10 cellular contexts compared by ENCODE assay signal in genomic region chr15:90592144-90592887, GRCh38.
DNase-seq lines count a peak whose midpoint lies in the region; ATAC-seq and TF ChIP-seq lines count a peak whose summit lies in the region.
"Had no signal": no experiment of that assay in that cellular context is flagged by ENCODE, and none has a peak within 500 bp of the region (broad histone marks: within the 10 kb centered on the region; RNA-seq: fewer than 3 reads in every experiment).

No MANE protein-coding gene starts in this region.

- H3K27ac ChIP-seq in SK-N-SH (ENCODE audit: low read depth in 2 of 2, low read length in 1 of 2) = no peak overlapping the region
- peak overlapping the region; percentile 25 for H3K27ac ChIP-seq in psoas muscle

- H3F3A ChIP-seq in SK-N-SH (replicated peaks; ENCODE audit: insufficient read depth) = no peaks in the 10 kb centered on the region

- H3K36me3 ChIP-seq in SK-N-SH (replicated peaks in 1 of 2; ENCODE audit: control insufficient read depth in 1 of 2, insufficient read depth in 2 of 2, low read length in 1 of 2) (peaks cover 0 to 8% of the 10 kb centered on the region in 2 experiments), psoas muscle (ENCODE audit: insufficient read depth in 1 of 2, low read depth in 1 of 2) (no peaks in the 10 kb centered on the region)

- H3K9me3 ChIP-seq in SK-N-SH (no peaks in the 10 kb centered on the region), psoas muscle (no peaks in the 10 kb centered on the region)

- CTCF ChIA-PET in SK-N-SH (lab: Yijun Ruan, JAX) = interaction anchor here (1.3 kb wide), 1 partner anchor 110 kb away, joined by 3 read pairs; no protein-coding TSS in a partner anchor

- DNase-seq in SK-N-SH (no peak), NOMO-1 treated with DMSO at 0.1 percent for 48 hours (lab: John Stamatoyannopoulos, UW; ENCODE audit: unreplicated experiment) (peak; percentile 70), choroid plexus epithelial cell (ENCODE audit: low read depth) (peak; percentile 84), psoas muscle (no peak), GM19240 (ENCODE audit: insufficient read length, low spot score) (no peak)
- no peak for DNase-seq in stimulated activated CD4-positive, alpha-beta T cell treated with anti-CD3 and anti-CD28 coated beads, Interleukin-4, amount 100 ng/mL, for 24 hours
- DNase-seq: 8988T, NCI-H1048 had no signal

- no peaks in the 10 kb centered on the region for H3K9me2 ChIP-seq in SK-N-SH

- H3K4me3 ChIP-seq in SK-N-SH (ENCODE audit: low read depth in 2 of 2, low read length in 1 of 2) = no peak overlapping the region
- no peak overlapping the region for H3K4me3 ChIP-seq in choroid plexus epithelial cell (ENCODE audit: low read depth, low read length)
- no peak overlapping the region for H3K4me3 ChIP-seq in psoas muscle

- no peak overlapping the region for H2AFZ ChIP-seq in SK-N-SH (ENCODE audit: low read depth)

- H3K4me1 ChIP-seq in SK-N-SH (ENCODE audit: control insufficient read depth in 1 of 2, insufficient read depth in 2 of 2, low read depth in 1 of 2, low read length in 1 of 2) (peaks cover 0 to 12% of the 10 kb centered on the region in 2 experiments; a peak in 1 of 4 replicates), psoas muscle (peaks cover 50% of the 10 kb centered on the region)

- no peak for TF ChIP-seq CTCF in SK-N-SH (IDR thresholded peaks at IDR 0.05)
- no peak for TF ChIP-seq CTCF in choroid plexus epithelial cell (conservative IDR thresholded peaks at IDR 0.05; ENCODE audit: low read depth, low read length)
- TF ChIP-seq CTCF in psoas muscle (IDR thresholded peaks at IDR 0.05) = no peak

- H3K4me2 ChIP-seq in SK-N-SH = no peak overlapping the region

- H3K27me3 ChIP-seq in SK-N-SH (ENCODE audit: insufficient read depth) (no peaks in the 10 kb centered on the region), psoas muscle (ENCODE audit: insufficient read depth in 3 of 3, low read length in 2 of 3) (no peaks in the 10 kb centered on the region)

- POLR2A ChIA-PET in SK-N-SH (lab: Yijun Ruan, JAX) = no interaction called here

- TF ChIP-seq EP300 in SK-N-SH (IDR thresholded peaks at IDR 0.05; ENCODE audit: borderline replicate concordance in 1 of 2, low read depth in 1 of 2, low read length in 1 of 2) = no peak

- 70% methylated on average over 5 of the region's 5 CpGs for WGBS in SK-N-SH (ENCODE audit: low lambda C conversion rate)
- 54 to 75% (median 60%) methylated on average over 5 of the region's 5 CpGs for WGBS in psoas muscle, 3 donors

- TF ChIP-seq RAD21 in SK-N-SH (IDR thresholded peaks at IDR 0.05; ENCODE audit: low read length) = no peak

- 0 out of 2 replicates have a peak, but pooled peaks cover 2% of the 10 kb centered on the region for H4K20me1 ChIP-seq in SK-N-SH (ENCODE audit: insufficient read depth)

- ATAC-seq in SK-N-SH treated with all-trans-retinoic acid at 6 μM for 48 hours (0 out of 3 replicates have a peak, but pooled peaks have one; percentile 34), psoas muscle (no peak), GM18907 (IDR thresholded peaks at IDR 0.05; ENCODE audit: unreplicated experiment) (no peak)

- intact Hi-C loops in psoas muscle (cut with DNase I) = no loop called here

- H3K9ac ChIP-seq in SK-N-SH = no peak overlapping the region

- H3K79me2 ChIP-seq in SK-N-SH (ENCODE audit: insufficient read depth) = peaks cover 28% of the 10 kb centered on the region

TF ChIP-seq in SK-N-SH treated with all-trans-retinoic acid at 6 μM for 48 hours, 23 proteins besides CTCF, POLR2A, EP300 and RAD21:
- TF ChIP-seq PPARA (CRISPR knock-in tag; IDR thresholded peaks at IDR 0.05; ENCODE audit: borderline replicate concordance) = no peak
- TF ChIP-seq OSR1 (CRISPR knock-in tag; IDR thresholded peaks at IDR 0.05) = no peak
- no peak for TF ChIP-seq ZNF70 (CRISPR knock-in tag; IDR thresholded peaks at IDR 0.05)
- no peak for TF ChIP-seq ESRRG (CRISPR knock-in tag; IDR thresholded peaks at IDR 0.05)
TF ChIP-seq in SK-N-SH treated with all-trans-retinoic acid at 6 μM for 48 hours: peak in this region for 0.

TF ChIP-seq in SK-N-SH, 30 proteins besides CTCF, POLR2A, EP300 and RAD21:
- TF ChIP-seq REST (IDR thresholded peaks at IDR 0.05; ENCODE audit: low read depth, low read length) = no peak

Comparison
In these comparisons a context has a peak if more than half of its experiments do, and no peak if none do; other contexts are left out.
1. DNase-seq: peak in NOMO-1 treated with DMSO at 0.1 percent for 48 hours (single experiment) and choroid plexus epithelial cell (single experiment); none in SK-N-SH (single experiment), psoas muscle (0 of 2), stimulated activated CD4-positive, alpha-beta T cell treated with anti-CD3 and anti-CD28 coated beads, Interleukin-4, amount 100 ng/mL, for 24 hours (single experiment) and GM19240 (single experiment).